Comparison of ENCODE assay signal across 14 cellular contexts in genomic region chr22:29049655-29050263, GRCh38. TPM values are rescaled to one million over a fixed set of nuclear protein-coding genes. Genes with fewer than 3 reads are reported as not detected.
DNase-seq lines count a peak whose midpoint lies in the region; ATAC-seq, FAIRE-seq and TF ChIP-seq lines count a peak whose summit lies in the region.
"Had no signal": no experiment of that assay in that cellular context is flagged by ENCODE, and none has a peak within 500 bp of the region (broad histone marks: within the 10 kb centered on the region; RNA-seq: fewer than 3 reads in every experiment).

No MANE protein-coding gene starts in this region.

- POLR2A ChIA-PET in WTC11 (lab: Charles Lee) = no interaction called here

- no peaks in the 10 kb centered on the region for H3K9me3 Mint-ChIP-seq in WTC11

- H3K27me3 Mint-ChIP-seq in WTC11 (ENCODE audit: low read depth) = no peaks in the 10 kb centered on the region

- no peak overlapping the region for H3K9ac ChIP-seq in kidney (ENCODE audit: low read length in 2 of 2)

- CTCF ChIA-PET in WTC11 (lab: Charles Lee) = interaction anchor here (1.1 to 2.9 kb wide), 2 partner anchors 9 to 104 kb away, joined by 4 to 11 read pairs; no protein-coding TSS in a partner anchor

- no peaks in the 10 kb centered on the region for H3K9me3 ChIP-seq in upper lobe of right lung
- H3K9me3 ChIP-seq in kidney (ENCODE audit: control insufficient read depth in 1 of 2, low read length in 2 of 2) = no peaks in the 10 kb centered on the region
- H3K9me3 ChIP-seq in psoas muscle = no peaks in the 10 kb centered on the region

- no peaks in the 10 kb centered on the region for H3K4me1 ChIP-seq in upper lobe of right lung
- H3K4me1 ChIP-seq in kidney (ENCODE audit: control insufficient read depth in 1 of 2, insufficient read depth in 1 of 2, low read depth in 1 of 2, low read length in 2 of 2) = no peaks in the 10 kb centered on the region
- no peaks in the 10 kb centered on the region for H3K4me1 ChIP-seq in psoas muscle

- intact Hi-C loops in upper lobe of right lung (cut with DNase I) = no loop called here
- intact Hi-C loops in kidney (cut with DNase I) = no loop called here
- intact Hi-C loops in psoas muscle (cut with DNase I) = no loop called here

- peaks cover 33% of the 10 kb centered on the region for H3K36me3 Mint-ChIP-seq in WTC11

- peaks cover 46% of the 10 kb centered on the region for H3K36me3 ChIP-seq in upper lobe of right lung
- peaks cover 19 to 42% of the 10 kb centered on the region in 2 donors for H3K36me3 ChIP-seq in kidney (ENCODE audit: control insufficient read depth in 1 of 2, insufficient read depth in 2 of 2, low read length in 2 of 2)
- H3K36me3 ChIP-seq in psoas muscle (ENCODE audit: insufficient read depth in 1 of 2, low read depth in 1 of 2) = peaks cover 0 to 60% of the 10 kb centered on the region in 2 donors

- no peak for FAIRE-seq in kidney (lab: Jason Lieb, UNC)

- H3K4me3 Mint-ChIP-seq in WTC11 = no peak overlapping the region
- H3K4me3 Mint-ChIP-seq: CD14-positive monocyte had no signal

- no peak overlapping the region for H3K4me3 ChIP-seq in upper lobe of right lung
- H3K4me3 ChIP-seq in kidney (ENCODE audit: low read length in 2 of 2) = no peak overlapping the region
- H3K4me3 ChIP-seq in psoas muscle = no peak overlapping the region

- peak; percentile 19 for DNase-seq in NCI-H2029 (lab: John Stamatoyannopoulos, UW)
- no peak for DNase-seq in NCI-H2029 treated with DMSO at 0.1 percent for 48 hours (lab: John Stamatoyannopoulos, UW)
- DNase-seq in DMS153 (lab: John Stamatoyannopoulos, UW) = peak; percentile 61
- no peak for DNase-seq in WTC11 (ENCODE audit: low spot score)
- DNase-seq in left kidney (ENCODE audit: low read depth, low spot score) = peak; percentile 76
- DNase-seq in upper lobe of right lung = no peak
- no peak for DNase-seq in kidney
- DNase-seq in psoas muscle = no peak
- DNase-seq: GF-D8, HCEC 1CT, NCI-H1694 treated with DMSO at 0.1 percent for 48 hours, NCI-H2227 treated with DMSO at 0.1 percent for 48 hours had no signal

- H3K4me1 Mint-ChIP-seq in WTC11 = peaks cover 20% of the 10 kb centered on the region
- H3K4me1 Mint-ChIP-seq: CD14-positive monocyte had no signal

- ATAC-seq in WTC11 = no peak
- ATAC-seq in upper lobe of right lung = no peak
- ATAC-seq in psoas muscle = no peak

- H3K27ac ChIP-seq in upper lobe of right lung (no peak overlapping the region), kidney (ENCODE audit: low read depth in 2 of 2, low read length in 2 of 2) (no peak overlapping the region), psoas muscle (no peak overlapping the region)
- H3K27ac ChIP-seq: 22Rv1 had no signal

- H3K27ac Mint-ChIP-seq in WTC11 = peak overlapping the region; percentile 90
- H3K27ac Mint-ChIP-seq: CD14-positive monocyte had no signal

- 84 to 92% (median 84%) methylated on average over 38 of the region's 38 CpGs for WGBS in psoas muscle, 3 donors

- TF ChIP-seq CTCF in WTC11 (IDR thresholded peaks at IDR 0.05) (no peak), upper lobe of right lung (IDR thresholded peaks at IDR 0.05) (no peak), kidney (IDR thresholded peaks at IDR 0.05; ENCODE audit: borderline replicate concordance, extremely low read depth, insufficient read depth) (no peak), psoas muscle (IDR thresholded peaks at IDR 0.05) (no peak)

- H3K27me3 ChIP-seq in upper lobe of right lung = no peaks in the 10 kb centered on the region
- H3K27me3 ChIP-seq in psoas muscle (ENCODE audit: insufficient read depth in 3 of 3, low read length in 2 of 3) = no peaks in the 10 kb centered on the region

TF ChIP-seq in WTC11, 78 proteins besides CTCF, POLR2A, EP300 and RAD21:
- TF ChIP-seq FOXK1 (CRISPR knock-in tag; IDR thresholded peaks at IDR 0.05) = no peak
- 0 out of 2 replicates have a peak, but pooled peaks have one; percentile 45 for TF ChIP-seq FOXP1 (CRISPR knock-in tag; IDR thresholded peaks at IDR 0.05; ENCODE audit: borderline replicate concordance)

RNA-seq across cellular contexts. Expression of gene C22orf31, which starts 11.9 kb away (rescaled TPM):
- total RNA-seq in WTC11 (2021) (not detected in 3 replicates), upper lobe of right lung (not detected), kidney (not detected), psoas muscle (not detected)
- polyA plus RNA-seq in kidney (ENCODE audit: insufficient read depth, low read depth, low replicate concordance) (not detected), psoas muscle (not detected)
- polyA plus RNA-seq: CD14-positive monocyte had no signal

RNA-seq across cellular contexts. Expression of gene KREMEN1, which starts 23.1 kb away (rescaled TPM):
- total RNA-seq in WTC11 (2021) (4.1 to 5.8 TPM (median 5.4 TPM) in 3 replicates), upper lobe of right lung (23.3 TPM), kidney (16.2 TPM), psoas muscle (10 to 100 TPM; 17.5 to 68.2 (median 38.0) TPM)
- polyA plus RNA-seq in kidney (ENCODE audit: insufficient read depth, low read depth, low replicate concordance) (9.3 TPM), psoas muscle (10 to 100 TPM in 1 of 3 donors, 1 to 10 TPM in 2; 7.7 to 13.9 (median 8.8) TPM)

Comparison
In these comparisons a context has a peak if more than half of its experiments do, and no peak if none do; other contexts are left out.
1. DNase-seq: peak in NCI-H2029 (single experiment), DMS153 (single experiment) and left kidney (single experiment); none in NCI-H2029 treated with DMSO at 0.1 percent for 48 hours (single experiment), WTC11 (single experiment), upper lobe of right lung (single experiment), kidney (single experiment) and psoas muscle (0 of 2).